26 cellular contexts compared by ENCODE assay signal in genomic region chr10:59242991-59243390, GRCh38.
DNase-seq lines count a peak whose midpoint lies in the region; ATAC-seq, FAIRE-seq and TF ChIP-seq lines count a peak whose summit lies in the region.
"Had no signal": no experiment of that assay in that cellular context is flagged by ENCODE, and none has a peak within 500 bp of the region (broad histone marks: within the 10 kb centered on the region; RNA-seq: fewer than 3 reads in every experiment).

No MANE protein-coding gene starts in this region.

- H3K27ac ChIP-seq in HepG2 (ENCODE audit: extremely low read length, insufficient read depth, low read length) (no peak overlapping the region), right lobe of liver (no peak overlapping the region), cingulate gyrus (ENCODE audit: low read depth, low read length) (peak overlapping the region; percentile 13), breast epithelium (no peak overlapping the region)
- H3K27ac ChIP-seq: 22Rv1; BLaER1 treated with 17β-estradiol and CSF1 and Interleukin-3, amounts not matched to agents 10 nM and 100 nM had no signal

- POLR2A ChIA-PET in HepG2 (lab: Yijun Ruan, JAX), result no interaction called here

- FAIRE-seq in HepG2 (lab: Jason Lieb, UNC), result no peak
- FAIRE-seq: A204.1, D721Med, GM12892 had no signal

- CTCF ChIA-PET in HepG2 (lab: Yijun Ruan, JAX; ENCODE audit: low intra/inter-chr PET ratio, low total read pairs), result no interaction called here

- H4K20me1 ChIP-seq in HepG2 (ENCODE audit: insufficient read depth, low read length), result no peaks in the 10 kb centered on the region; the same call in 1 of the 2 replicates
- H4K20me1 ChIP-seq: BLaER1 treated with 17β-estradiol and CSF1 and Interleukin-3, amounts not matched to agents 10 nM and 100 nM had no signal

- TF ChIP-seq CTCF in HepG2 (CRISPR knock-in tag; IDR thresholded peaks at IDR 0.05), result no peak
- no peak for TF ChIP-seq CTCF in right lobe of liver (IDR thresholded peaks at IDR 0.05)
- TF ChIP-seq CTCF in GM20000 (IDR thresholded peaks at IDR 0.05; ENCODE audit: extremely low read depth, missing control alignments), result no peak
- no peak for TF ChIP-seq CTCF in breast epithelium (IDR thresholded peaks at IDR 0.05)

- H3K4me1 ChIP-seq in HepG2 (ENCODE audit: insufficient read depth, low read length) (no peaks in the 10 kb centered on the region), right lobe of liver (no peaks in the 10 kb centered on the region), breast epithelium (no peaks in the 10 kb centered on the region)
- H3K4me1 ChIP-seq: BE2C had no signal

- H3K36me3 Mint-ChIP-seq in stimulated activated naive B cell treated with anti-CD40 and anti-IgM and Interleukin-4, amounts not matched to agents 10 μg/mL and 1 μg/mL and 100 μg/mL, for 72 hours, result no peaks in the 10 kb centered on the region
- H3K36me3 Mint-ChIP-seq: CD14-positive monocyte; CD8-positive, alpha-beta memory T cell had no signal

- H3K36me3 ChIP-seq in HepG2 (replicated peaks in 1 of 2; ENCODE audit: control insufficient read depth in 1 of 2, insufficient read depth in 2 of 2, low read length in 2 of 2) (peaks cover 18 to 78% of the 10 kb centered on the region in 2 experiments), right lobe of liver (no peaks in the 10 kb centered on the region), breast epithelium (no peaks in the 10 kb centered on the region)
- H3K36me3 ChIP-seq: BLaER1 treated with 17β-estradiol and CSF1 and Interleukin-3, amounts not matched to agents 10 nM and 100 nM had no signal

- 97% methylated on average over 3 of the region's 3 CpGs for WGBS in HepG2 (ENCODE audit: low lambda C conversion rate)
- 79% methylated on average over 3 of the region's 3 CpGs for WGBS in right lobe of liver (ENCODE audit: insufficient coverage, low coverage, low lambda C conversion rate, missing lambda C conversion rate)

- in situ Hi-C loops in HepG2 (cut with HindIII; ENCODE audit: extremely low pct_ligation_motif_present, low pct_unique_long_range_greater_than_20kb), result no loop called here

- H3K9ac ChIP-seq in HepG2 (ENCODE audit: insufficient read depth, low read depth, low read length), result no peak overlapping the region
- H3K9ac ChIP-seq: BLaER1 treated with 17β-estradiol and CSF1 and Interleukin-3, amounts not matched to agents 10 nM and 100 nM had no signal

- H3K4me3 Mint-ChIP-seq in stimulated activated naive B cell treated with anti-CD40 and anti-IgM and Interleukin-4, amounts not matched to agents 10 μg/mL and 1 μg/mL and 100 μg/mL, for 72 hours, result no peak overlapping the region
- H3K4me3 Mint-ChIP-seq: CD14-positive monocyte; CD4-positive, alpha-beta T cell; CD8-positive, alpha-beta memory T cell; GM23338; H9; HFFc6 had no signal

- no peaks in the 10 kb centered on the region for H3K27me3 ChIP-seq in HepG2 (ENCODE audit: control insufficient read depth in 1 of 2, insufficient read depth in 2 of 2, low read length in 2 of 2)
- no peaks in the 10 kb centered on the region for H3K27me3 ChIP-seq in right lobe of liver
- H3K27me3 ChIP-seq in breast epithelium, result no peaks in the 10 kb centered on the region
- H3K27me3 ChIP-seq: BE2C; BLaER1 treated with 17β-estradiol and CSF1 and Interleukin-3, amounts not matched to agents 10 nM and 100 nM had no signal

- H3K27ac Mint-ChIP-seq in stimulated activated naive B cell treated with anti-CD40 and anti-IgM and Interleukin-4, amounts not matched to agents 10 μg/mL and 1 μg/mL and 100 μg/mL, for 72 hours, result peak overlapping the region; percentile 37
- H3K27ac Mint-ChIP-seq: CD14-positive monocyte; CD4-positive, alpha-beta T cell; CD8-positive, alpha-beta memory T cell; GM23338; H9; HFFc6 had no signal

- peaks cover under 1% of the 10 kb centered on the region for H3K79me2 ChIP-seq in HepG2 (ENCODE audit: insufficient read depth, low read length)

- TSS peak; percentile 4 for BruUV-seq in HepG2 (replicated peaks; lab: Mats Ljungman, UMichigan)

- peaks cover 0 to 5% of the 10 kb centered on the region in 2 donors for H3K27me3 Mint-ChIP-seq in stimulated activated naive B cell treated with anti-CD40 and anti-IgM and Interleukin-4, amounts not matched to agents 10 μg/mL and 1 μg/mL and 100 μg/mL, for 72 hours
- H3K27me3 Mint-ChIP-seq: CD4-positive, alpha-beta T cell; CD8-positive, alpha-beta memory T cell had no signal

- TF ChIP-seq EP300 in HepG2 (IDR thresholded peaks at IDR 0.05; ENCODE audit: low read depth in 2 of 2, low read length in 2 of 2), result no peak
- TF ChIP-seq EP300 in HepG2 (CRISPR knock-in tag; IDR thresholded peaks at IDR 0.05; ENCODE audit: borderline replicate concordance), result no peak

- no peak overlapping the region for H2AFZ ChIP-seq in HepG2 (ENCODE audit: low read length)
- H2AFZ ChIP-seq: GM23338 had no signal

- H3K4me2 ChIP-seq in HepG2 (ENCODE audit: low read depth, low read length), result no peak overlapping the region
- H3K4me2 ChIP-seq: BLaER1 treated with 17β-estradiol and CSF1 and Interleukin-3, amounts not matched to agents 10 nM and 100 nM; GM23338 had no signal

- no peak for TF ChIP-seq RAD21 in HepG2 (CRISPR knock-in tag; IDR thresholded peaks at IDR 0.05)

- H3K4me3 ChIP-seq in HepG2 (replicated peaks in 1 of 3; ENCODE audit: insufficient read depth in 1 of 3, low read depth in 2 of 3, low read length in 3 of 3) (no peak overlapping the region), right lobe of liver (no peak overlapping the region), breast epithelium (no peak overlapping the region)
- H3K4me3 ChIP-seq: BLaER1 treated with 17β-estradiol and CSF1 and Interleukin-3, amounts not matched to agents 10 nM and 100 nM; GM23338 had no signal

- no peaks in the 10 kb centered on the region for H3K4me1 Mint-ChIP-seq in stimulated activated naive B cell treated with anti-CD40 and anti-IgM and Interleukin-4, amounts not matched to agents 10 μg/mL and 1 μg/mL and 100 μg/mL, for 72 hours
- H3K4me1 Mint-ChIP-seq: CD8-positive, alpha-beta memory T cell; H9 had no signal

- peaks cover 0 to 2% of the 10 kb centered on the region in 2 donors for H3K9me3 Mint-ChIP-seq in stimulated activated naive B cell treated with anti-CD40 and anti-IgM and Interleukin-4, amounts not matched to agents 10 μg/mL and 1 μg/mL and 100 μg/mL, for 72 hours
- H3K9me3 Mint-ChIP-seq: CD14-positive monocyte; CD4-positive, alpha-beta T cell; HFFc6 had no signal

- DNase-seq in HepG2 (ENCODE audit: low spot score), result no peak
- no peak for DNase-seq in right lobe of liver
- no peak for DNase-seq in stimulated activated naive B cell treated with anti-CD40 and anti-IgM and Interleukin-4, amounts not matched to agents 10 μg/mL and 1 μg/mL and 100 μg/mL, for 72 hours
- no peak for DNase-seq in GM20000 (ENCODE audit: low spot score)
- no peak for DNase-seq in DMS153 treated with DMSO at 0.1 percent for 48 hours (lab: John Stamatoyannopoulos, UW; ENCODE audit: unreplicated experiment)
- DNase-seq in breast epithelium (ENCODE audit: low spot score in 2 of 2), result no peak
- DNase-seq: ACHN; AML-193; BE2C; CD4-positive, alpha-beta T cell; CD8-positive, alpha-beta memory T cell; DMS 273 treated with DMSO at 0.1 percent for 48 hours; DMS53; DMS79 treated with DMSO at 0.1 percent for 48 hours; GF-D8; H9; HFFc6 had no signal

- TF ChIP-seq POLR2A in HepG2 (IDR thresholded peaks at IDR 0.05; ENCODE audit: insufficient read depth in 1 of 2, low read depth in 2 of 2, low read length in 2 of 2) (no peak), right lobe of liver (IDR thresholded peaks at IDR 0.05) (no peak), breast epithelium (IDR thresholded peaks at IDR 0.05) (no peak)

- no peak for ATAC-seq in HepG2
- ATAC-seq in right lobe of liver, result no peak
- ATAC-seq in stimulated activated naive B cell treated with anti-CD40 and anti-IgM and Interleukin-4, amounts not matched to agents 10 μg/mL and 1 μg/mL and 100 μg/mL, for 72 hours (replicated peaks), result no peak
- ATAC-seq: GM23338, HCT116 had no signal

- intact Hi-C loops in HepG2 (cut with micrococcal nuclease; ENCODE audit: unreplicated experiment), result loop anchor here (5.0 to 10.0 kb wide), 4 partner anchors 224 to 582 kb away; no protein-coding TSS in a partner anchor
- intact Hi-C loops in right lobe of liver (cut with DNase I), result no loop called here
- intact Hi-C loops in breast epithelium (cut with DNase I; ENCODE audit: low total_unique reads), result no loop called here

- H3K9me3 ChIP-seq in HepG2 (ENCODE audit: low read length), result no peaks in the 10 kb centered on the region
- H3K9me3 ChIP-seq in right lobe of liver, result no peaks in the 10 kb centered on the region
- H3K9me3 ChIP-seq in breast epithelium, result no peaks in the 10 kb centered on the region
- H3K9me3 ChIP-seq: BE2C had no signal

TF ChIP-seq in HepG2, 621 proteins besides CTCF, POLR2A, EP300 and RAD21:
- TF ChIP-seq ZNF549 (CRISPR knock-in tag; IDR thresholded peaks at IDR 0.05) (no peak), AGO2 (optimal IDR thresholded peaks at IDR 0.05; ENCODE audit: low read depth, low read length) (peak; percentile 40), ATF7 (IDR thresholded peaks at IDR 0.05) (peak; percentile 95), ATF7 (CRISPR knock-in tag; IDR thresholded peaks at IDR 0.05) (no peak)
TF ChIP-seq in HepG2: peak in this region for 2.
